Comparison of ENCODE assay signal across 8 cellular contexts in genomic region chr1:219990782-219991510, GRCh38. TPM values are rescaled to one million over a fixed set of nuclear protein-coding genes. Genes with fewer than 3 reads are reported as not detected.
DNase-seq lines count a peak whose midpoint lies in the region; ATAC-seq and TF ChIP-seq lines count a peak whose summit lies in the region.

No MANE protein-coding gene starts in this region.

- CTCF ChIA-PET in PC-3 (lab: Charles Lee): interaction anchor here (0.5 to 0.9 kb wide), 10 partner anchors 13 to 625 kb away, joined by 3 to 17 read pairs (median 4); no protein-coding TSS in a partner anchor

- H3K36me3 ChIP-seq in H7 (replicated peaks; ENCODE audit: control insufficient read depth, insufficient read depth, low read length) (peaks cover 10% of the 10 kb centered on the region), PC-3 (ENCODE audit: low read depth, low read length) (peaks cover 43% of the 10 kb centered on the region; the same call in 1 of the 2 replicates), esophagus muscularis mucosa (peaks cover 15 to 52% (median 39%) of the 10 kb centered on the region in 4 donors)

- no peaks in the 10 kb centered on the region for H3K27me3 Mint-ChIP-seq in CD14-positive monocyte (ENCODE audit: low read depth in 3 of 3)

- no peak overlapping the region for H2AFZ ChIP-seq in PC-3 (ENCODE audit: low read length)

- no peaks in the 10 kb centered on the region for H3F3A ChIP-seq in PC-3 (ENCODE audit: low read length, unreplicated experiment)

- H3K27ac Mint-ChIP-seq in CD14-positive monocyte: no peak overlapping the region

- H3K4me1 Mint-ChIP-seq in CD14-positive monocyte: peaks cover 2% of the 10 kb centered on the region

- DNase-seq in CD14-positive monocyte (ENCODE audit: low spot score) (no peak), H7 (peak; percentile 4), PC-3 (peak; percentile 80), esophagus muscularis mucosa (ENCODE audit: extremely low spot score) (no peak), retinal pigment epithelial cell (ENCODE audit: low read depth) (no peak)

- H3K27me3 ChIP-seq in H7 (ENCODE audit: control insufficient read depth, insufficient read depth, low read length): no peaks in the 10 kb centered on the region
- H3K27me3 ChIP-seq in PC-3 (ENCODE audit: low read length): no peaks in the 10 kb centered on the region
- no peaks in the 10 kb centered on the region for H3K27me3 ChIP-seq in esophagus muscularis mucosa

- H3K9me3 ChIP-seq in PC-3 (ENCODE audit: low read length) (no peaks in the 10 kb centered on the region), esophagus muscularis mucosa (no peaks in the 10 kb centered on the region)

- no TSS peak for BruUV-seq in PC-3 (replicated peaks; lab: Mats Ljungman, UMichigan)

- intact Hi-C loops in CD14-positive monocyte (cut with micrococcal nuclease) (no loop called here), PC-3 (cut with micrococcal nuclease) (loop anchor here (1.0 to 5.0 kb wide), 2 partner anchors 101 to 154 kb away; partner anchors contain the start of gene IARS2), esophagus muscularis mucosa (cut with DNase I) (loop anchor here (10.0 kb wide), 1 partner anchor 114 kb away; no protein-coding TSS in a partner anchor)

- peaks cover 47 to 62% of the 10 kb centered on the region in 2 donors for H3K36me3 Mint-ChIP-seq in CD14-positive monocyte

- no peak for TF ChIP-seq EP300 in esophagus muscularis mucosa (IDR thresholded peaks at IDR 0.05)

- H3K4me3 ChIP-seq in H7 (ENCODE audit: insufficient read depth, low read depth, low read length): no peak overlapping the region
- H3K4me3 ChIP-seq in PC-3 (ENCODE audit: low read length): no peak overlapping the region
- no peak overlapping the region for H3K4me3 ChIP-seq in esophagus muscularis mucosa
- no peak overlapping the region for H3K4me3 ChIP-seq in retinal pigment epithelial cell (ENCODE audit: low read length)

- no peak for TF ChIP-seq POLR2A in esophagus muscularis mucosa (IDR thresholded peaks at IDR 0.05; ENCODE audit: low read depth)

- POLR2A ChIA-PET in PC-3 (lab: Charles Lee; ENCODE audit: unreplicated experiment): interaction anchor here (0.6 kb wide), 2 partner anchors 21 to 22 kb away, joined by 14 to 21 read pairs; no protein-coding TSS in a partner anchor

- WGBS in esophagus muscularis mucosa: 40% methylated on average over 2 of the region's 2 CpGs

- H3K4me3 Mint-ChIP-seq in CD14-positive monocyte: no peak overlapping the region

- no peaks in the 10 kb centered on the region for H4K20me1 ChIP-seq in PC-3 (ENCODE audit: low read length)

- peak; percentile 55 for ATAC-seq in PC-3
- ATAC-seq in GM21526 (IDR thresholded peaks at IDR 0.05; ENCODE audit: low FRiP score, unreplicated experiment): no peak
- ATAC-seq in HG03520 (IDR thresholded peaks at IDR 0.05; ENCODE audit: unreplicated experiment): no peak
- ATAC-seq in GM21367 (IDR thresholded peaks at IDR 0.05; ENCODE audit: unreplicated experiment): no peak

- H3K4me1 ChIP-seq in PC-3 (ENCODE audit: insufficient read depth, low read length): no peaks in the 10 kb centered on the region
- H3K4me1 ChIP-seq in esophagus muscularis mucosa: no peaks in the 10 kb centered on the region

- H3K4me2 ChIP-seq in PC-3 (ENCODE audit: low read length): no peak overlapping the region

- no peaks in the 10 kb centered on the region for H3K79me2 ChIP-seq in PC-3 (ENCODE audit: low read length)

- H3K27ac ChIP-seq in PC-3 (ENCODE audit: low read length) (no peak overlapping the region), esophagus muscularis mucosa (replicated peaks in 1 of 4) (no peak overlapping the region)

- no peaks in the 10 kb centered on the region for H3K9me2 ChIP-seq in PC-3 (replicated peaks; ENCODE audit: low read length)

- no peak overlapping the region for H3K9ac ChIP-seq in PC-3 (ENCODE audit: low read length)

- H3K9me3 Mint-ChIP-seq in CD14-positive monocyte: no peaks in the 10 kb centered on the region

- peak; percentile 25 for TF ChIP-seq CTCF in CD14-positive monocyte (IDR thresholded peaks at IDR 0.05)
- TF ChIP-seq CTCF in PC-3 (conservative IDR thresholded peaks at IDR 0.05; ENCODE audit: low read depth, low read length): peak; percentile 95
- TF ChIP-seq CTCF in esophagus muscularis mucosa (IDR thresholded peaks at IDR 0.05): peak; percentile 35 to 69 (median 56)
- TF ChIP-seq CTCF in retinal pigment epithelial cell (conservative IDR thresholded peaks at IDR 0.05; ENCODE audit: low read depth, low read length): peak; percentile 61

RNA-seq across cellular contexts. Expression of gene EPRS1, which starts 55.4 kb away (rescaled TPM):
- 10 to 100 TPM; 21.1 to 27.6 TPM for polyA plus RNA-seq in CD14-positive monocyte
- total RNA-seq in H7 (2014; rRNA removed; shearing (Covaris generic)): 161 and 180 TPM in 2 replicates
- total RNA-seq in PC-3 (2014; rRNA removed): 186 and 226 TPM in 2 replicates
- 10 to 100 TPM; 30.3 to 46.1 (median 40.9) TPM for total RNA-seq in esophagus muscularis mucosa

Comparison
In these comparisons a context has a peak if more than half of its experiments do, and no peak if none do; other contexts are left out.
1. DNase-seq: peak in H7 (single experiment) and PC-3 (single experiment); none in CD14-positive monocyte (single experiment), esophagus muscularis mucosa (single experiment) and retinal pigment epithelial cell (single experiment).
2. CTCF ChIP-seq: peak in every context shown above with its lines; median percentile 95 in PC-3; 61 in retinal pigment epithelial cell; 56 in esophagus muscularis mucosa; 25 in CD14-positive monocyte.
3. intact Hi-C loops: an anchor here in PC-3 (1.0 to 5.0 kb wide) and esophagus muscularis mucosa (10.0 kb wide); none called in CD14-positive monocyte.